ENCODE assay signal across 23 cellular contexts in genomic region chr16:27722892-27723450, GRCh38.
DNase-seq lines count a peak whose midpoint lies in the region; ATAC-seq and TF ChIP-seq lines count a peak whose summit lies in the region.
"Had no signal": no experiment of that assay in that cellular context is flagged by ENCODE, and none has a peak within 500 bp of the region (broad histone marks: within the 10 kb centered on the region; RNA-seq: fewer than 3 reads in every experiment).

No MANE protein-coding gene starts in this region.

- peaks cover 48% of the 10 kb centered on the region for H3K36me3 Mint-ChIP-seq in CD4-positive, CD25-positive, alpha-beta regulatory T cell
- peaks cover 28% of the 10 kb centered on the region for H3K36me3 Mint-ChIP-seq in WTC11
- H3K36me3 Mint-ChIP-seq in activated T-helper 2 cell treated with anti-CD3 and anti-CD28 coated beads, Interferon-gamma antibody, Interleukin-2, Interleukin-4, amounts not matched to agents 10 μg/mL and 5 μg/mL and 100 μg/mL, durations not matched to agents 14 hours and 24 hours and 36 hours (ENCODE audit: low read depth) = no peaks in the 10 kb centered on the region
- H3K36me3 Mint-ChIP-seq in GM23338 (ENCODE audit: low read depth) = peaks cover 28% of the 10 kb centered on the region

- H3K9me3 ChIP-seq in CD4-positive, CD25-positive, alpha-beta regulatory T cell (ENCODE audit: control insufficient read depth in 2 of 2, low read length in 2 of 2) = no peaks in the 10 kb centered on the region
- H3K9me3 ChIP-seq in muscle layer of duodenum (ENCODE audit: control insufficient read depth in 1 of 2, low read length in 2 of 2) = no peaks in the 10 kb centered on the region

- H3K27ac ChIP-seq in CD4-positive, CD25-positive, alpha-beta regulatory T cell (ENCODE audit: insufficient read depth, low read length, poor library complexity, severe bottlenecking) = no peak overlapping the region
- H3K27ac ChIP-seq in dorsolateral prefrontal cortex (peak overlapping the region in 56 of 59 donors; percentile 72 to 100 (median 98)), muscle layer of duodenum (ENCODE audit: low read length) (peak overlapping the region; percentile 24), GM23338 (ENCODE audit: low read depth) (no peak overlapping the region)

- H3K4me2 ChIP-seq in GM23338 = no peak overlapping the region

- POLR2A ChIA-PET in WTC11 (lab: Charles Lee) = no interaction called here

- H3K4me1 ChIP-seq in CD4-positive, CD25-positive, alpha-beta regulatory T cell (ENCODE audit: control insufficient read depth, insufficient read depth, low read length, poor library complexity, severe bottlenecking) = no peaks in the 10 kb centered on the region
- H3K4me1 ChIP-seq in muscle layer of duodenum (ENCODE audit: control insufficient read depth in 1 of 2, insufficient read depth in 2 of 2, low read length in 2 of 2) = peaks cover 21 to 26% of the 10 kb centered on the region in 2 donors
- H3K4me1 ChIP-seq in GM23338 (ENCODE audit: insufficient read depth) = no peaks in the 10 kb centered on the region; the same call in 1 of the 2 replicates

- H3K9me3 Mint-ChIP-seq in CD4-positive, CD25-positive, alpha-beta regulatory T cell = no peaks in the 10 kb centered on the region
- H3K9me3 Mint-ChIP-seq in WTC11 = peaks cover 7% of the 10 kb centered on the region; the same call in 1 of the 2 replicates
- no peaks in the 10 kb centered on the region for H3K9me3 Mint-ChIP-seq in activated T-helper 2 cell treated with anti-CD3 and anti-CD28 coated beads, Interferon-gamma antibody, Interleukin-2, Interleukin-4, amounts not matched to agents 10 μg/mL and 5 μg/mL and 100 μg/mL, durations not matched to agents 14 hours and 24 hours and 36 hours
- peaks cover 2% of the 10 kb centered on the region; the same call in 1 of the 3 replicates for H3K9me3 Mint-ChIP-seq in GM23338
- H3K9me3 Mint-ChIP-seq: CD4-positive, alpha-beta T cell; stimulated activated naive CD8-positive, alpha-beta T cell treated with anti-CD3 and anti-CD28 coated beads, Interleukin-15, Interleukin-2, amounts not matched to agents 100 ng/mL and 50 ng/mL, for 24 hours had no signal

- H3K4me1 Mint-ChIP-seq in CD4-positive, CD25-positive, alpha-beta regulatory T cell = peaks cover 0 to 5% (median 0%) of the 10 kb centered on the region in 4 donors
- H3K4me1 Mint-ChIP-seq in WTC11 (peaks cover 21% of the 10 kb centered on the region), GM23338 (peaks cover 17% of the 10 kb centered on the region)
- H3K4me1 Mint-ChIP-seq in activated T-helper 2 cell treated with anti-CD3 and anti-CD28 coated beads, Interferon-gamma antibody, Interleukin-2, Interleukin-4, amounts not matched to agents 10 μg/mL and 5 μg/mL and 100 μg/mL, durations not matched to agents 14 hours and 24 hours and 36 hours (ENCODE audit: low read depth) = no peaks in the 10 kb centered on the region
- H3K4me1 Mint-ChIP-seq: activated CD4-positive, alpha-beta T cell treated with anti-CD3 and anti-CD28 coated beads for 36 hours had no signal

- H3K27me3 ChIP-seq in CD4-positive, CD25-positive, alpha-beta regulatory T cell (ENCODE audit: control insufficient read depth, insufficient read depth, low read length) = no peaks in the 10 kb centered on the region
- no peaks in the 10 kb centered on the region for H3K27me3 ChIP-seq in dorsolateral prefrontal cortex
- no peaks in the 10 kb centered on the region for H3K27me3 ChIP-seq in muscle layer of duodenum (ENCODE audit: low read depth, low read length)
- H3K27me3 ChIP-seq in GM23338 (ENCODE audit: insufficient read depth) = no peaks in the 10 kb centered on the region

- no peaks in the 10 kb centered on the region for H4K20me1 ChIP-seq in GM23338 (replicated peaks; ENCODE audit: insufficient read depth)

- H3K79me2 ChIP-seq in GM23338 (replicated peaks; ENCODE audit: insufficient read depth) = no peaks in the 10 kb centered on the region

- no peak overlapping the region for H2AFZ ChIP-seq in GM23338

- no peak overlapping the region for H3K4me3 ChIP-seq in CD4-positive, CD25-positive, alpha-beta regulatory T cell (ENCODE audit: low read depth, low read length)
- H3K4me3 ChIP-seq in dorsolateral prefrontal cortex = no peak overlapping the region
- H3K4me3 ChIP-seq in muscle layer of duodenum (ENCODE audit: low read depth in 1 of 2, low read length in 2 of 2) = no peak overlapping the region
- H3K4me3 ChIP-seq in GM23338 = no peak overlapping the region
- H3K4me3 ChIP-seq: K562 had no signal

- H3F3A ChIP-seq in GM23338 (replicated peaks; ENCODE audit: low read depth) = no peaks in the 10 kb centered on the region

- DNase-seq in CD4-positive, CD25-positive, alpha-beta regulatory T cell = no peak
- peak; percentile 94 for DNase-seq in NCI-H82 (lab: John Stamatoyannopoulos, UW)
- DNase-seq in dorsolateral prefrontal cortex = no peak
- DNase-seq in WTC11 (ENCODE audit: low spot score) = no peak
- no peak for DNase-seq in activated T-helper 2 cell treated with anti-CD3 and anti-CD28 coated beads, Interferon-gamma antibody, Interleukin-2, Interleukin-4, amounts not matched to agents 10 μg/mL and 5 μg/mL and 100 μg/mL, durations not matched to agents 14 hours and 24 hours and 36 hours (ENCODE audit: low spot score)
- no peak for DNase-seq in GM23338 (ENCODE audit: low spot score)
- no peak for DNase-seq in activated CD4-positive, alpha-beta T cell treated with anti-CD3 and anti-CD28 coated beads, Interleukin-2, amount 50 U/mL, for 48 hours
- DNase-seq: activated CD4-positive, alpha-beta T cell treated with anti-CD3 and anti-CD28 coated beads for 36 hours; activated CD8-positive, alpha-beta memory T cell treated with anti-CD3 and anti-CD28 coated beads, Interleukin-2, amount 50 U/mL, for 48 hours; activated naive CD4-positive, alpha-beta T cell treated with Interleukin-2 at 50 U/mL for 16 hours; CD4-positive, alpha-beta T cell; foreskin fibroblast; H7; left cardiac atrium; midbrain; NCI-H2081; NCI-H526; occipital lobe; OCI-M1; SIG-M5 had no signal

- peak overlapping the region in 2 of 3 donors; percentile 43 to 47 for H3K27ac Mint-ChIP-seq in CD4-positive, CD25-positive, alpha-beta regulatory T cell
- H3K27ac Mint-ChIP-seq in WTC11 (no peak overlapping the region), GM23338 (no peak overlapping the region)
- no peak overlapping the region for H3K27ac Mint-ChIP-seq in activated T-helper 2 cell treated with anti-CD3 and anti-CD28 coated beads, Interferon-gamma antibody, Interleukin-2, Interleukin-4, amounts not matched to agents 10 μg/mL and 5 μg/mL and 100 μg/mL, durations not matched to agents 14 hours and 24 hours and 36 hours
- H3K27ac Mint-ChIP-seq: activated CD4-positive, alpha-beta T cell treated with anti-CD3 and anti-CD28 coated beads for 36 hours; CD4-positive, alpha-beta T cell; stimulated activated naive CD8-positive, alpha-beta T cell treated with anti-CD3 and anti-CD28 coated beads, Interleukin-15, Interleukin-2, amounts not matched to agents 100 ng/mL and 50 ng/mL, for 24 hours had no signal

- H3K27me3 Mint-ChIP-seq in CD4-positive, CD25-positive, alpha-beta regulatory T cell = no peaks in the 10 kb centered on the region
- H3K27me3 Mint-ChIP-seq in WTC11 (ENCODE audit: low read depth) (no peaks in the 10 kb centered on the region), GM23338 (ENCODE audit: insufficient read depth, low read depth, poor library complexity) (peaks cover 9% of the 10 kb centered on the region)
- H3K27me3 Mint-ChIP-seq in activated T-helper 2 cell treated with anti-CD3 and anti-CD28 coated beads, Interferon-gamma antibody, Interleukin-2, Interleukin-4, amounts not matched to agents 10 μg/mL and 5 μg/mL and 100 μg/mL, durations not matched to agents 14 hours and 24 hours and 36 hours (ENCODE audit: low read depth) = no peaks in the 10 kb centered on the region
- H3K27me3 Mint-ChIP-seq: activated CD4-positive, alpha-beta T cell treated with anti-CD3 and anti-CD28 coated beads for 36 hours; CD4-positive, alpha-beta T cell; stimulated activated naive CD8-positive, alpha-beta T cell treated with anti-CD3 and anti-CD28 coated beads, Interleukin-15, Interleukin-2, amounts not matched to agents 100 ng/mL and 50 ng/mL, for 24 hours had no signal

- H3K36me3 ChIP-seq in CD4-positive, CD25-positive, alpha-beta regulatory T cell (ENCODE audit: control insufficient read depth, insufficient read depth, low read length) = peaks cover 7% of the 10 kb centered on the region
- H3K36me3 ChIP-seq in muscle layer of duodenum (ENCODE audit: control insufficient read depth in 1 of 2, insufficient read depth in 2 of 2, low read length in 2 of 2) = peaks cover 0 to 19% of the 10 kb centered on the region in 2 donors
- H3K36me3 ChIP-seq in GM23338 (ENCODE audit: insufficient read depth) = no peaks in the 10 kb centered on the region; the same call in 1 of the 2 replicates

- intact Hi-C loops in dorsolateral prefrontal cortex (cut with DNase I) = no loop called here
- intact Hi-C loops in activated T-helper 2 cell treated with anti-CD3 and anti-CD28 coated beads, Interferon-gamma antibody, Interleukin-2, Interleukin-4, amounts not matched to agents 10 μg/mL and 5 μg/mL and 100 μg/mL, durations not matched to agents 14 hours and 24 hours and 36 hours (cut with micrococcal nuclease) = no loop called here

- CTCF ChIA-PET in WTC11 (lab: Charles Lee) = interaction anchor here (6.1 kb wide), 1 partner anchor 24 kb away, joined by 25 read pairs; no protein-coding TSS in a partner anchor

- peak overlapping the region in 1 of 4 donors; percentile 9 for H3K4me3 Mint-ChIP-seq in CD4-positive, CD25-positive, alpha-beta regulatory T cell
- H3K4me3 Mint-ChIP-seq in WTC11 (no peak overlapping the region), GM23338 (no peak overlapping the region)
- no peak overlapping the region for H3K4me3 Mint-ChIP-seq in activated T-helper 2 cell treated with anti-CD3 and anti-CD28 coated beads, Interferon-gamma antibody, Interleukin-2, Interleukin-4, amounts not matched to agents 10 μg/mL and 5 μg/mL and 100 μg/mL, durations not matched to agents 14 hours and 24 hours and 36 hours (ENCODE audit: low read depth)
- H3K4me3 Mint-ChIP-seq: activated CD4-positive, alpha-beta T cell treated with anti-CD3 and anti-CD28 coated beads for 36 hours; CD4-positive, alpha-beta T cell; stimulated activated naive CD8-positive, alpha-beta T cell treated with anti-CD3 and anti-CD28 coated beads, Interleukin-15, Interleukin-2, amounts not matched to agents 100 ng/mL and 50 ng/mL, for 24 hours had no signal

- H3K9me2 ChIP-seq in GM23338 (ENCODE audit: insufficient read depth) = no peaks in the 10 kb centered on the region

- no peak for ATAC-seq in CD4-positive, CD25-positive, alpha-beta regulatory T cell (ENCODE audit: low read depth in 2 of 2)
- ATAC-seq in WTC11 (no peak), GM23338 (no peak)
- ATAC-seq: activated CD4-positive, alpha-beta T cell treated with anti-CD3 and anti-CD28 coated beads for 36 hours; K562 had no signal

- no peak for TF ChIP-seq CTCF in dorsolateral prefrontal cortex (IDR thresholded peaks at IDR 0.05 in 54 of 56, conservative IDR thresholded peaks at IDR 0.05 in 2 of 56; ENCODE audit: low read depth in 1 of 56, partially characterized antibody in 56 of 56)
- TF ChIP-seq CTCF in WTC11 (IDR thresholded peaks at IDR 0.05) = no peak
- no peak for TF ChIP-seq CTCF in GM23338 (conservative IDR thresholded peaks at IDR 0.05; ENCODE audit: low read depth in 2 of 2)

TF ChIP-seq in WTC11, 78 proteins besides CTCF, POLR2A, EP300 and RAD21 (continues in another document):
- TF ChIP-seq ZNF219 (CRISPR knock-in tag; IDR thresholded peaks at IDR 0.05; ENCODE audit: borderline replicate concordance) = no peak

Comparison
In these comparisons a context has a peak if more than half of its experiments do, and no peak if none do; other contexts are left out.
1. H3K27ac ChIP-seq: peak in dorsolateral prefrontal cortex (56 of 59) and muscle layer of duodenum (single experiment); none in CD4-positive, CD25-positive, alpha-beta regulatory T cell (single experiment) and GM23338 (single experiment).
2. H3K27ac Mint-ChIP-seq: peak in CD4-positive, CD25-positive, alpha-beta regulatory T cell (2 of 3); none in WTC11 (single experiment), activated T-helper 2 cell treated with anti-CD3 and anti-CD28 coated beads, Interferon-gamma antibody, Interleukin-2, Interleukin-4, amounts not matched to agents 10 μg/mL and 5 μg/mL and 100 μg/mL, durations not matched to agents 14 hours and 24 hours and 36 hours (single experiment) and GM23338 (single experiment).